In genomic region chr17:16877102-16877501, GRCh38 we compare ENCODE assay signal across 18 cellular contexts.
"Had no signal": no experiment of that assay in that cellular context is flagged by ENCODE, and none has a peak within 500 bp of the region (broad histone marks: within the 10 kb centered on the region; RNA-seq: fewer than 3 reads in every experiment).

No MANE protein-coding gene starts in this region.

- H3K4me1 Mint-ChIP-seq: activated B cell treated with CpG ODN at 0.5 μM for 24 hours; activated CD4-positive, alpha-beta T cell treated with anti-CD3 and anti-CD28 coated beads, Interleukin-2, amount 10 ng/mL, durations not matched to agents 24 days and 14 days; activated naive CD4-positive, alpha-beta T cell treated with anti-CD3 and anti-CD28 coated beads, Interleukin-2, amount 50 U/mL, for 24 hours; activated T-helper 17 cell treated with anti-CD3 and anti-CD28 coated beads, Interleukin-2, amount 50 U/mL, for 72 hours; naive thymus-derived CD8-positive, alpha-beta T cell; T-helper 17 cell had no signal

- H3K4me3 ChIP-seq: dorsolateral prefrontal cortex, gastrocnemius medialis, heart right ventricle, left lung, mucosa of descending colon, sigmoid colon, suprapubic skin, upper lobe of right lung had no signal

- H3K9me3 Mint-ChIP-seq: activated B cell treated with CpG ODN at 0.5 μM for 24 hours; activated CD4-positive, alpha-beta T cell treated with anti-CD3 and anti-CD28 coated beads, Interleukin-2, amount 10 ng/mL, durations not matched to agents 24 days and 14 days had no signal

- H3K27me3 Mint-ChIP-seq: activated naive CD4-positive, alpha-beta T cell treated with anti-CD3 and anti-CD28 coated beads, Interleukin-2, amount 50 U/mL, for 24 hours; activated T-helper 17 cell treated with anti-CD3 and anti-CD28 coated beads, Interleukin-2, amount 50 U/mL, for 72 hours had no signal

- H3K27ac Mint-ChIP-seq: activated B cell treated with CpG ODN at 0.5 μM for 24 hours; activated CD4-positive, alpha-beta T cell treated with anti-CD3 and anti-CD28 coated beads, Interleukin-2, amount 10 ng/mL, durations not matched to agents 24 days and 14 days; activated naive CD4-positive, alpha-beta T cell treated with anti-CD3 and anti-CD28 coated beads, Interleukin-2, amount 50 U/mL, for 24 hours; activated T-helper 17 cell treated with anti-CD3 and anti-CD28 coated beads, Interleukin-2, amount 50 U/mL, for 72 hours; naive thymus-derived CD8-positive, alpha-beta T cell; T-helper 17 cell had no signal

- H3K36me3 ChIP-seq: gastrocnemius medialis, heart right ventricle, left lung, sigmoid colon, suprapubic skin, upper lobe of right lung had no signal

- H3K27ac ChIP-seq: dorsolateral prefrontal cortex, gastrocnemius medialis, heart right ventricle, left lung, sigmoid colon, suprapubic skin, upper lobe of right lung had no signal

- DNase-seq: activated B cell treated with CpG ODN at 0.5 μM for 24 hours; activated CD4-positive, alpha-beta T cell treated with anti-CD3 and anti-CD28 coated beads, Interleukin-2, amount 10 ng/mL, durations not matched to agents 24 days and 14 days; gastrocnemius medialis; heart right ventricle; left lung; naive thymus-derived CD8-positive, alpha-beta T cell; sigmoid colon; stimulated activated CD4-positive, alpha-beta T cell treated with anti-CD3 and anti-CD28 coated beads, Interleukin-4, amount 100 ng/mL, for 1 hour; stimulated activated CD8-positive, alpha-beta memory T cell treated with anti-CD3 and anti-CD28 coated beads, Interleukin-4, amount 100 ng/mL, for 48 hours; stimulated activated naive CD8-positive, alpha-beta T cell treated with anti-CD3 and anti-CD28 coated beads, Interleukin-15, Interleukin-2, amounts not matched to agents 100 U/mL and 50 U/mL, for 24 hours; T-helper 17 cell had no signal

- H3K27me3 ChIP-seq: dorsolateral prefrontal cortex, gastrocnemius medialis, left lung, sigmoid colon, upper lobe of right lung had no signal

- H3K36me3 Mint-ChIP-seq: activated naive CD4-positive, alpha-beta T cell treated with anti-CD3 and anti-CD28 coated beads, Interleukin-2, amount 50 U/mL, for 24 hours had no signal

- H3K9me3 ChIP-seq: gastrocnemius medialis, left lung, sigmoid colon, suprapubic skin, upper lobe of right lung had no signal

- H3K4me1 ChIP-seq: gastrocnemius medialis, heart right ventricle, left lung, sigmoid colon, suprapubic skin, upper lobe of right lung had no signal

- H3K4me3 Mint-ChIP-seq: activated B cell treated with CpG ODN at 0.5 μM for 24 hours; activated CD4-positive, alpha-beta T cell treated with anti-CD3 and anti-CD28 coated beads, Interleukin-2, amount 10 ng/mL, durations not matched to agents 24 days and 14 days; activated naive CD4-positive, alpha-beta T cell treated with anti-CD3 and anti-CD28 coated beads, Interleukin-2, amount 50 U/mL, for 24 hours; activated T-helper 17 cell treated with anti-CD3 and anti-CD28 coated beads, Interleukin-2, amount 50 U/mL, for 72 hours; naive thymus-derived CD8-positive, alpha-beta T cell; T-helper 17 cell had no signal

- FAIRE-seq: keratinocyte had no signal
